In genomic region chr11:11669447-11669846, GRCh38 we compare ENCODE assay signal across 9 cellular contexts. TPM values are rescaled to one million over a fixed set of nuclear protein-coding genes. Genes with fewer than 3 reads are reported as not detected.
"Had no signal": no experiment of that assay in that cellular context is flagged by ENCODE, and none has a peak within 500 bp of the region (broad histone marks: within the 10 kb centered on the region; RNA-seq: fewer than 3 reads in every experiment).

No MANE protein-coding gene starts in this region.

- H3K9me3 ChIP-seq: lower lobe of right lung had no signal

- H3K4me3 ChIP-seq: lower lobe of right lung, spleen had no signal

- H3K4me1 ChIP-seq: lower lobe of right lung, spleen had no signal

- DNase-seq: activated CD4-positive, alpha-beta T cell treated with anti-CD3 and anti-CD28 coated beads for 4 hours; activated naive CD4-positive, alpha-beta T cell treated with anti-CD3 and anti-CD28 coated beads for 36 hours; effector memory CD8-positive, alpha-beta T cell; lower lobe of right lung; naive thymus-derived CD8-positive, alpha-beta T cell; right cardiac atrium; spleen; stimulated activated CD4-positive, alpha-beta T cell treated with anti-CD3 and anti-CD28 coated beads, Interleukin-1b, Interleukin-23, amount 100 ng/mL, for 48 hours had no signal

- ATAC-seq: effector memory CD8-positive, alpha-beta T cell; lower lobe of right lung; naive thymus-derived CD8-positive, alpha-beta T cell; right cardiac atrium; stimulated activated memory B cell treated with anti-CD40 and anti-IgM and Interleukin-4, amounts not matched to agents 10 μg/mL and 1 μg/mL and 100 μg/mL, for 72 hours had no signal

- H3K36me3 ChIP-seq: lower lobe of right lung, spleen had no signal

- H3K27ac ChIP-seq: lower lobe of right lung, spleen had no signal

RNA-seq across cellular contexts. Expression of gene GALNT18, which starts 47.6 kb away (rescaled TPM):
- total RNA-seq: naive thymus-derived CD8-positive, alpha-beta T cell had no signal
- polyA plus RNA-seq: naive thymus-derived CD8-positive, alpha-beta T cell had no signal
